In genomic region chr4:82201805-82202636, GRCh38 we compare ENCODE assay signal across 1 cellular context.
TF ChIP-seq lines count a peak whose summit lies in the region.

No MANE protein-coding gene starts in this region.

TF ChIP-seq in GM23338, 12 proteins besides CTCF, POLR2A, EP300 and RAD21 (continued from another document):
- TF ChIP-seq ZNF462 (CRISPR knock-in tag; IDR thresholded peaks at IDR 0.05) (no peak), NANOG (IDR thresholded peaks at IDR 0.05; ENCODE audit: borderline replicate concordance) (no peak)
